13 cellular contexts compared by ENCODE assay signal in genomic region chr7:113049221-113049620, GRCh38. TPM values are rescaled to one million over a fixed set of nuclear protein-coding genes. Genes with fewer than 3 reads are reported as not detected.
"Had no signal": no experiment of that assay in that cellular context is flagged by ENCODE, and none has a peak within 500 bp of the region (broad histone marks: within the 10 kb centered on the region; RNA-seq: fewer than 3 reads in every experiment).

No MANE protein-coding gene starts in this region.

RNA-seq across cellular contexts. Expression of gene GPR85, which starts 37.4 kb away (rescaled TPM):
- total RNA-seq: activated B cell treated with CpG ODN at 0.5 μM for 24 hours; activated CD4-positive, alpha-beta memory T cell treated with anti-CD3 and anti-CD28 coated beads for 36 hours; activated CD4-positive, alpha-beta memory T cell treated with anti-CD3 and anti-CD28 coated beads, Interleukin-2, amount 10 ng/mL, durations not matched to agents 7 days and 5 days; activated CD4-positive, alpha-beta T cell treated with anti-CD3 and anti-CD28 coated beads for 36 hours; activated CD4-positive, alpha-beta T cell treated with anti-CD3 and anti-CD28 coated beads, Interleukin-2, amount 10 ng/mL, durations not matched to agents 24 days and 14 days; activated CD4-positive, alpha-beta T cell treated with anti-CD3 and anti-CD28 coated beads, Interleukin-2, amount 10 ng/mL, durations not matched to agents 7 days and 5 days; activated CD8-positive, alpha-beta memory T cell treated with anti-CD3 and anti-CD28 coated beads for 36 hours; activated CD8-positive, alpha-beta memory T cell treated with anti-CD3 and anti-CD28 coated beads, Interleukin-2, amount 10 ng/mL, durations not matched to agents 7 days and 5 days; activated CD8-positive, alpha-beta T cell treated with anti-CD3 and anti-CD28 coated beads for 36 hours; activated CD8-positive, alpha-beta T cell treated with anti-CD3 and anti-CD28 coated beads, Interleukin-2, amount 10 ng/mL, durations not matched to agents 7 days and 5 days; T-helper 1 cell treated with Interleukin-12 subunit alpha and Interleukin-12 subunit beta and Interleukin-4 antibody, amounts not matched to agents 30 ng/mL and 1 ng/mL, for 36 hours; T-helper 17 cell; T-helper 2 cell treated with Interferon-gamma antibody and Interleukin-4, amounts not matched to agents 100 ng/mL and 5 ng/mL, for 36 hours had no signal
